22 cellular contexts compared by ENCODE assay signal in genomic region chr17:15957608-15958307, GRCh38. TPM values are rescaled to one million over a fixed set of nuclear protein-coding genes. Genes with fewer than 3 reads are reported as not detected.
DNase-seq lines count a peak whose midpoint lies in the region; ATAC-seq and TF ChIP-seq lines count a peak whose summit lies in the region.
"Had no signal": no experiment of that assay in that cellular context is flagged by ENCODE, and none has a peak within 500 bp of the region (broad histone marks: within the 10 kb centered on the region; RNA-seq: fewer than 3 reads in every experiment).

No MANE protein-coding gene starts in this region.

- H3K18ac ChIP-seq in IMR-90 (ENCODE audit: low read depth, low read length) = no peak overlapping the region

- POLR2A ChIA-PET in activated CD4-positive, alpha-beta memory T cell treated with anti-CD3 and anti-CD28 coated beads for 36 hours (lab: Charles Lee) = no interaction called here
- POLR2A ChIA-PET in activated CD4-positive, alpha-beta memory T cell treated with anti-CD3 and anti-CD28 coated beads, Interleukin-2, amount 10 ng/mL, durations not matched to agents 7 days and 5 days (lab: Charles Lee) = interaction anchor here (1.2 to 2.1 kb wide), 5 partner anchors 8 to 70 kb away, joined by 4 to 15 read pairs (median 7); partner anchors contain the start of genes TTC19 and ZSWIM7
- POLR2A ChIA-PET in IMR-90 (lab: Charles Lee; ENCODE audit: unreplicated experiment) = no interaction called here
- POLR2A ChIA-PET in activated naive CD8-positive, alpha-beta T cell treated with anti-CD3 and anti-CD28 coated beads, Interleukin-2, amount 10 ng/mL, durations not matched to agents 7 days and 5 days (lab: Charles Lee) = interaction anchor here (2.1 kb wide), 1 partner anchor 42 kb away, joined by 9 read pairs; the partner anchor contains the start of genes TTC19 and ZSWIM7

- no peaks in the 10 kb centered on the region for H3K27me3 ChIP-seq in IMR-90 (ENCODE audit: control insufficient read depth, insufficient read depth, low read length)
- no peaks in the 10 kb centered on the region for H3K27me3 ChIP-seq in H7 (ENCODE audit: control insufficient read depth, insufficient read depth, low read length)
- H3K27me3 ChIP-seq: gastroesophageal sphincter, right atrium auricular region, upper lobe of right lung had no signal

- H3K23ac ChIP-seq in IMR-90 (ENCODE audit: low read depth, low read length) = no peak overlapping the region

- no peak for TF ChIP-seq POLR2A in IMR-90 (IDR thresholded peaks at IDR 0.05; ENCODE audit: low read depth, low read length)

- H4K20me1 ChIP-seq in IMR-90 (ENCODE audit: insufficient read depth, low read length) = peaks cover 7% of the 10 kb centered on the region

- H3K36me3 ChIP-seq in IMR-90 (ENCODE audit: control insufficient read depth, insufficient read depth, low read length) = no peaks in the 10 kb centered on the region
- no peaks in the 10 kb centered on the region for H3K36me3 ChIP-seq in mucosa of descending colon (ENCODE audit: low read depth)
- H3K36me3 ChIP-seq in H7 (replicated peaks; ENCODE audit: control insufficient read depth, insufficient read depth, low read length) = no peaks in the 10 kb centered on the region
- H3K36me3 ChIP-seq: gastroesophageal sphincter, right atrium auricular region, upper lobe of right lung had no signal

- H2AK9ac ChIP-seq in IMR-90 (replicated peaks; ENCODE audit: low read depth, low read length, poor library complexity) = peak overlapping the region; percentile 8

- H3K4ac ChIP-seq in IMR-90 (ENCODE audit: low read depth, low read length) = no peak overlapping the region; the same call in 1 of the 2 replicates

- peak overlapping the region; percentile 21 for H3K27ac Mint-ChIP-seq in activated CD4-positive, alpha-beta memory T cell treated with anti-CD3 and anti-CD28 coated beads for 36 hours
- no peak overlapping the region for H3K27ac Mint-ChIP-seq in activated CD4-positive, alpha-beta memory T cell treated with anti-CD3 and anti-CD28 coated beads, Interleukin-2, amount 10 ng/mL, durations not matched to agents 7 days and 5 days
- H3K27ac Mint-ChIP-seq in activated naive CD8-positive, alpha-beta T cell treated with anti-CD3 and anti-CD28 coated beads, Interleukin-2, amount 10 ng/mL, durations not matched to agents 7 days and 5 days = peak overlapping the region; percentile 91

- DNase-seq in activated CD4-positive, alpha-beta memory T cell treated with anti-CD3 and anti-CD28 coated beads for 36 hours = no peak
- no peak for DNase-seq in activated CD4-positive, alpha-beta memory T cell treated with anti-CD3 and anti-CD28 coated beads, Interleukin-2, amount 10 ng/mL, durations not matched to agents 7 days and 5 days
- DNase-seq in IMR-90 = no peak
- no peak for DNase-seq in activated naive CD8-positive, alpha-beta T cell treated with anti-CD3 and anti-CD28 coated beads, Interleukin-2, amount 10 ng/mL, durations not matched to agents 7 days and 5 days
- peak in 2 of 3 donors; percentile 48 to 56 for DNase-seq in mucosa of descending colon
- no peak for DNase-seq in H7
- DNase-seq in NCI-H82 treated with DMSO at 0.1 percent for 48 hours (lab: John Stamatoyannopoulos, UW; ENCODE audit: unreplicated experiment) = no peak
- DNase-seq in cortex of kidney (lab: John Stamatoyannopoulos, UW) = no peak
- DNase-seq: ACHN, activated gamma-delta T cell, DMS153, GF-D8, NCI-H1105 treated with DMSO at 0.1 percent for 48 hours, occipital lobe, upper lobe of right lung had no signal

- no peak overlapping the region for H3K4me3 Mint-ChIP-seq in activated CD4-positive, alpha-beta memory T cell treated with anti-CD3 and anti-CD28 coated beads for 36 hours
- H3K4me3 Mint-ChIP-seq in activated CD4-positive, alpha-beta memory T cell treated with anti-CD3 and anti-CD28 coated beads, Interleukin-2, amount 10 ng/mL, durations not matched to agents 7 days and 5 days = no peak overlapping the region
- no peak overlapping the region for H3K4me3 Mint-ChIP-seq in activated naive CD8-positive, alpha-beta T cell treated with anti-CD3 and anti-CD28 coated beads, Interleukin-2, amount 10 ng/mL, durations not matched to agents 7 days and 5 days
- H3K4me3 Mint-ChIP-seq: WTC11 had no signal

- dilution Hi-C loops in IMR-90 (cut with HindIII; ENCODE audit: low sequenced_read_pairs, unreplicated experiment) = no loop called here

- no CpG with 5 or more reads among the region's 19 CpGs for WGBS in IMR-90 (ENCODE audit: extremely low coverage in 2 of 2, insufficient read length in 1 of 2), 2 experiments

- H3K36me3 Mint-ChIP-seq in activated CD4-positive, alpha-beta memory T cell treated with anti-CD3 and anti-CD28 coated beads for 36 hours = no peaks in the 10 kb centered on the region
- H3K36me3 Mint-ChIP-seq in activated CD4-positive, alpha-beta memory T cell treated with anti-CD3 and anti-CD28 coated beads, Interleukin-2, amount 10 ng/mL, durations not matched to agents 7 days and 5 days (ENCODE audit: low read depth) = no peaks in the 10 kb centered on the region
- peaks cover 8% of the 10 kb centered on the region for H3K36me3 Mint-ChIP-seq in activated naive CD8-positive, alpha-beta T cell treated with anti-CD3 and anti-CD28 coated beads, Interleukin-2, amount 10 ng/mL, durations not matched to agents 7 days and 5 days
- H3K36me3 Mint-ChIP-seq: WTC11 had no signal

- H3K9me3 Mint-ChIP-seq in activated CD4-positive, alpha-beta memory T cell treated with anti-CD3 and anti-CD28 coated beads for 36 hours = no peaks in the 10 kb centered on the region
- no peaks in the 10 kb centered on the region for H3K9me3 Mint-ChIP-seq in activated CD4-positive, alpha-beta memory T cell treated with anti-CD3 and anti-CD28 coated beads, Interleukin-2, amount 10 ng/mL, durations not matched to agents 7 days and 5 days
- no peaks in the 10 kb centered on the region for H3K9me3 Mint-ChIP-seq in activated naive CD8-positive, alpha-beta T cell treated with anti-CD3 and anti-CD28 coated beads, Interleukin-2, amount 10 ng/mL, durations not matched to agents 7 days and 5 days
- H3K9me3 Mint-ChIP-seq: CD4-positive, CD25-positive, alpha-beta regulatory T cell had no signal

- no peak overlapping the region for H2AFZ ChIP-seq in IMR-90 (replicated peaks; ENCODE audit: low read length, poor library complexity)

- peaks cover 36% of the 10 kb centered on the region for H3K27me3 Mint-ChIP-seq in activated CD4-positive, alpha-beta memory T cell treated with anti-CD3 and anti-CD28 coated beads for 36 hours
- peaks cover 65% of the 10 kb centered on the region for H3K27me3 Mint-ChIP-seq in activated CD4-positive, alpha-beta memory T cell treated with anti-CD3 and anti-CD28 coated beads, Interleukin-2, amount 10 ng/mL, durations not matched to agents 7 days and 5 days
- H3K27me3 Mint-ChIP-seq in activated naive CD8-positive, alpha-beta T cell treated with anti-CD3 and anti-CD28 coated beads, Interleukin-2, amount 10 ng/mL, durations not matched to agents 7 days and 5 days = peaks cover 3% of the 10 kb centered on the region

- H3K4me3 ChIP-seq in IMR-90 (ENCODE audit: insufficient read depth, low read depth, low read length) (no peak overlapping the region), mucosa of descending colon (no peak overlapping the region), H7 (ENCODE audit: insufficient read depth, low read depth, low read length) (no peak overlapping the region)
- H3K4me3 ChIP-seq: coronary artery, gastroesophageal sphincter, right atrium auricular region, upper lobe of right lung had no signal

- H3K9me3 ChIP-seq in IMR-90 (ENCODE audit: control insufficient read depth, insufficient read depth, low read length) (no peaks in the 10 kb centered on the region), mucosa of descending colon (no peaks in the 10 kb centered on the region)
- H3K9me3 ChIP-seq: gastroesophageal sphincter, right atrium auricular region, upper lobe of right lung had no signal

- ATAC-seq in IMR-90 (ENCODE audit: low read depth) = no peak
- ATAC-seq in activated naive CD8-positive, alpha-beta T cell treated with anti-CD3 and anti-CD28 coated beads, Interleukin-2, amount 10 ng/mL, durations not matched to agents 7 days and 5 days (ENCODE audit: low read depth) = no peak
- ATAC-seq in mucosa of descending colon = peak; percentile 72
- ATAC-seq: gastroesophageal sphincter, left lobe of liver, Right ventricle myocardium inferior, WTC11 had no signal

- intact Hi-C loops in activated CD4-positive, alpha-beta memory T cell treated with anti-CD3 and anti-CD28 coated beads for 36 hours (cut with micrococcal nuclease) = loop anchor here (2.0 to 10.0 kb wide), 2 partner anchors 13 to 63 kb away; partner anchors contain the start of gene ADORA2B
- intact Hi-C loops in IMR-90 (cut with micrococcal nuclease) (no loop called here), mucosa of descending colon (cut with DNase I, micrococcal nuclease) (no loop called here)

- peak overlapping the region; percentile 88; the same call in 2 of the 3 replicates for H2BK15ac ChIP-seq in IMR-90 (ENCODE audit: low read depth, low read length)

- H4K8ac ChIP-seq in IMR-90 (ENCODE audit: low read depth in 2 of 2, low read length in 2 of 2) = peak overlapping the region; percentile 66 to 82; a peak in 2 of 4 replicates

- in situ Hi-C loops in IMR-90 (cut with MboI; ENCODE audit: low sequenced_read_pairs) = loop anchor here (25.0 kb wide), 1 partner anchor 695 kb away; the partner anchor contains the start of gene PMP22

- peak overlapping the region; percentile 96 for H2BK5ac ChIP-seq in IMR-90 (ENCODE audit: low read depth, low read length, poor library complexity, severe bottlenecking)

- H3K4me1 ChIP-seq in IMR-90 (ENCODE audit: control insufficient read depth, insufficient read depth, low read length) (peaks cover 22% of the 10 kb centered on the region), mucosa of descending colon (ENCODE audit: low read depth) (peaks cover 7% of the 10 kb centered on the region)

- no peak overlapping the region for H3K9ac ChIP-seq in IMR-90 (ENCODE audit: low read depth, low read length)

- H2BK120ac ChIP-seq in IMR-90 (ENCODE audit: low read depth, low read length) = peak overlapping the region; percentile 3; the same call in 1 of the 2 replicates

- no peak for TF ChIP-seq RAD21 in IMR-90 (IDR thresholded peaks at IDR 0.05; ENCODE audit: low read length)

- H3K9me1 ChIP-seq in IMR-90 (ENCODE audit: insufficient read depth, low read length) = peaks cover 14% of the 10 kb centered on the region

- H2AK5ac ChIP-seq in IMR-90 (ENCODE audit: low read depth, low read length) = peak overlapping the region; percentile 97

- H3K14ac ChIP-seq in IMR-90 (replicated peaks; ENCODE audit: low read depth, low read length) = no peak overlapping the region; the same call in 1 of the 2 replicates

- peaks cover 29% of the 10 kb centered on the region for H3K4me1 Mint-ChIP-seq in activated CD4-positive, alpha-beta memory T cell treated with anti-CD3 and anti-CD28 coated beads for 36 hours (ENCODE audit: low read depth)
- H3K4me1 Mint-ChIP-seq in activated CD4-positive, alpha-beta memory T cell treated with anti-CD3 and anti-CD28 coated beads, Interleukin-2, amount 10 ng/mL, durations not matched to agents 7 days and 5 days = peaks cover 30% of the 10 kb centered on the region
- peaks cover 36% of the 10 kb centered on the region for H3K4me1 Mint-ChIP-seq in activated naive CD8-positive, alpha-beta T cell treated with anti-CD3 and anti-CD28 coated beads, Interleukin-2, amount 10 ng/mL, durations not matched to agents 7 days and 5 days

- H3K56ac ChIP-seq in IMR-90 (ENCODE audit: extremely low read depth, insufficient read depth, low read length) = no peak overlapping the region

- H3K4me2 ChIP-seq in IMR-90 (ENCODE audit: low read depth, low read length) = no peak overlapping the region

- H3K27ac ChIP-seq in IMR-90 (ENCODE audit: insufficient read depth, low read length) = no peak overlapping the region
- H3K27ac ChIP-seq: coronary artery, gastroesophageal sphincter, right atrium auricular region had no signal

- BruUV-seq in IMR-90 (replicated peaks; lab: Mats Ljungman, UMichigan) = no TSS peak

- peaks cover 9 to 27% of the 10 kb centered on the region in 2 experiments; a peak in 3 of 4 replicates for H3K79me1 ChIP-seq in IMR-90 (ENCODE audit: low read depth in 1 of 2, low read length in 2 of 2)

- no peak overlapping the region; the same call in 1 of the 2 replicates for H4K5ac ChIP-seq in IMR-90 (ENCODE audit: low read depth, low read length)

- CTCF ChIA-PET in activated CD4-positive, alpha-beta memory T cell treated with anti-CD3 and anti-CD28 coated beads for 36 hours (lab: Charles Lee) = interaction anchor here (0.8 kb wide), 1 partner anchor 13 kb away, joined by 4 read pairs; the partner anchor contains the start of gene ADORA2B
- CTCF ChIA-PET in activated CD4-positive, alpha-beta memory T cell treated with anti-CD3 and anti-CD28 coated beads, Interleukin-2, amount 10 ng/mL, durations not matched to agents 7 days and 5 days (lab: Charles Lee) = interaction anchor here (1.1 kb wide), 1 partner anchor 12 kb away, joined by 6 read pairs; the partner anchor contains the start of gene ADORA2B
- CTCF ChIA-PET in IMR-90 (lab: Yijun Ruan, JAX) = no interaction called here

- 0 out of 2 replicates have a peak overlapping the region, but pooled peaks have one; percentile 8 for H4K91ac ChIP-seq in IMR-90 (ENCODE audit: insufficient read depth, low read depth, low read length)

- peak overlapping the region; percentile 99 for H2BK20ac ChIP-seq in IMR-90 (ENCODE audit: low read depth, low read length)

- TF ChIP-seq CTCF in IMR-90 (conservative IDR thresholded peaks at IDR 0.05; ENCODE audit: low read depth, low read length) (no peak), mucosa of descending colon (IDR thresholded peaks at IDR 0.05) (no peak)

RNA-seq across cellular contexts. Expression of gene ADORA2B, which starts 12.8 kb away (rescaled TPM):
- under 1 TPM; 0.24 to 0.27 TPM for total RNA-seq in activated CD4-positive, alpha-beta memory T cell treated with anti-CD3 and anti-CD28 coated beads for 36 hours
- under 1 TPM; 0.13 to 0.40 TPM for total RNA-seq in activated CD4-positive, alpha-beta memory T cell treated with anti-CD3 and anti-CD28 coated beads, Interleukin-2, amount 10 ng/mL, durations not matched to agents 7 days and 5 days
- total RNA-seq in IMR-90 (2012; rRNA removed) (5.2 and 5.8 TPM in 2 replicates), mucosa of descending colon (10 to 100 TPM; 11.9 to 32.9 (median 24.4) TPM)
- 5.5 and 6.1 TPM in 2 replicates for polyA plus RNA-seq in IMR-90 (2012; rRNA removed)
- 2.7 and 7.4 TPM in 2 replicates for polyA plus RNA-seq in IMR-90 (2012; cell fraction: cytosol; rRNA removed)
- 2.3 and 3.4 TPM in 2 replicates for polyA plus RNA-seq in IMR-90 (2012; cell fraction: nucleus; rRNA removed; ENCODE audit: low replicate concordance)
- total RNA-seq in activated naive CD8-positive, alpha-beta T cell treated with anti-CD3 and anti-CD28 coated beads, Interleukin-2, amount 10 ng/mL, durations not matched to agents 7 days and 5 days = 1 to 10 TPM; 4.1 to 4.2 TPM
- total RNA-seq in H7 (2014; rRNA removed; shearing (Covaris generic)) = 3.9 and 4.6 TPM in 2 replicates
- total RNA-seq: CD4-positive, CD25-positive, alpha-beta regulatory T cell had no signal

RNA-seq across cellular contexts. Expression of gene ZSWIM7, which starts 41.7 kb away (rescaled TPM):
- total RNA-seq in activated CD4-positive, alpha-beta memory T cell treated with anti-CD3 and anti-CD28 coated beads for 36 hours = 10 to 100 TPM; 11.2 to 12.0 TPM
- 10 to 100 TPM in 1 of 2 experiments, 1 to 10 TPM in 1; 7.2 to 10.1 TPM for total RNA-seq in activated CD4-positive, alpha-beta memory T cell treated with anti-CD3 and anti-CD28 coated beads, Interleukin-2, amount 10 ng/mL, durations not matched to agents 7 days and 5 days
- total RNA-seq in IMR-90 (2012; rRNA removed) (6.8 and 7.2 TPM in 2 replicates), mucosa of descending colon (10 to 100 TPM; 17.3 to 32.1 (median 26.0) TPM)
- 12.0 and 12.1 TPM in 2 replicates for polyA plus RNA-seq in IMR-90 (2012; rRNA removed)
- polyA plus RNA-seq in IMR-90 (2012; cell fraction: cytosol; rRNA removed) = 10.1 and 14.0 TPM in 2 replicates
- 12.9 and 28.1 TPM in 2 replicates for polyA plus RNA-seq in IMR-90 (2012; cell fraction: nucleus; rRNA removed; ENCODE audit: low replicate concordance)
- total RNA-seq in activated naive CD8-positive, alpha-beta T cell treated with anti-CD3 and anti-CD28 coated beads, Interleukin-2, amount 10 ng/mL, durations not matched to agents 7 days and 5 days = 10 to 100 TPM; 19.6 to 21.8 TPM
- 17.3 and 22.0 TPM in 2 replicates for total RNA-seq in H7 (2014; rRNA removed; shearing (Covaris generic))

RNA-seq across cellular contexts. Expression of gene TTC19, which starts 41.9 kb away (rescaled TPM):
- total RNA-seq in activated CD4-positive, alpha-beta memory T cell treated with anti-CD3 and anti-CD28 coated beads for 36 hours = 10 to 100 TPM; 21.0 to 22.6 TPM
- total RNA-seq in activated CD4-positive, alpha-beta memory T cell treated with anti-CD3 and anti-CD28 coated beads, Interleukin-2, amount 10 ng/mL, durations not matched to agents 7 days and 5 days = 10 to 100 TPM; 22.7 to 25.6 TPM
- total RNA-seq in IMR-90 (2012; rRNA removed) = 12.9 and 19.2 TPM in 2 replicates
- 6.0 and 8.3 TPM in 2 replicates for polyA plus RNA-seq in IMR-90 (2012; rRNA removed)
- polyA plus RNA-seq in IMR-90 (2012; cell fraction: cytosol; rRNA removed) = 2.3 and 6.1 TPM in 2 replicates
- polyA plus RNA-seq in IMR-90 (2012; cell fraction: nucleus; rRNA removed; ENCODE audit: low replicate concordance) = 5.9 and 8.4 TPM in 2 replicates
- total RNA-seq in activated naive CD8-positive, alpha-beta T cell treated with anti-CD3 and anti-CD28 coated beads, Interleukin-2, amount 10 ng/mL, durations not matched to agents 7 days and 5 days = 10 to 100 TPM; 32.5 to 36.7 TPM
- total RNA-seq in mucosa of descending colon = 10 to 100 TPM; 32.5 to 52.2 (median 41.9) TPM
- 43.1 and 56.9 TPM in 2 replicates for total RNA-seq in H7 (2014; rRNA removed; shearing (Covaris generic))

Comparison
In these comparisons a context has a peak if more than half of its experiments do, and no peak if none do; other contexts are left out.
1. POLR2A ChIA-PET loops: an anchor here in activated CD4-positive, alpha-beta memory T cell treated with anti-CD3 and anti-CD28 coated beads, Interleukin-2, amount 10 ng/mL, durations not matched to agents 7 days and 5 days (1.2 to 2.1 kb wide) and activated naive CD8-positive, alpha-beta T cell treated with anti-CD3 and anti-CD28 coated beads, Interleukin-2, amount 10 ng/mL, durations not matched to agents 7 days and 5 days (2.1 kb wide); none called in activated CD4-positive, alpha-beta memory T cell treated with anti-CD3 and anti-CD28 coated beads for 36 hours and IMR-90.
2. DNase-seq: peak in mucosa of descending colon (2 of 3); none in activated CD4-positive, alpha-beta memory T cell treated with anti-CD3 and anti-CD28 coated beads for 36 hours (single experiment), activated CD4-positive, alpha-beta memory T cell treated with anti-CD3 and anti-CD28 coated beads, Interleukin-2, amount 10 ng/mL, durations not matched to agents 7 days and 5 days (single experiment), IMR-90 (single experiment), activated naive CD8-positive, alpha-beta T cell treated with anti-CD3 and anti-CD28 coated beads, Interleukin-2, amount 10 ng/mL, durations not matched to agents 7 days and 5 days (single experiment), H7 (single experiment), NCI-H82 treated with DMSO at 0.1 percent for 48 hours (single experiment) and cortex of kidney (single experiment).